ENCODE assay signal across 21 cellular contexts in genomic region chr12:47410862-47411261, GRCh38.
A peak's percentile ranks its signal among the peaks of the same experiment; 100 is the strongest.
DNase-seq lines count a peak whose midpoint lies in the region; ATAC-seq, FAIRE-seq and TF ChIP-seq lines count a peak whose summit lies in the region.
"Had no signal": no experiment of that assay in that cellular context is flagged by ENCODE, and none has a peak within 500 bp of the region (broad histone marks: within the 10 kb centered on the region; RNA-seq: fewer than 3 reads in every experiment).

No MANE protein-coding gene starts in this region.

- POLR2A ChIA-PET in activated CD4-positive, alpha-beta T cell treated with anti-CD3 and anti-CD28 coated beads for 36 hours (lab: Charles Lee): interaction anchor here (0.5 kb wide), 1 partner anchor 137 kb away, joined by 6 read pairs; no protein-coding TSS in a partner anchor
- POLR2A ChIA-PET in K562 (lab: Yijun Ruan, JAX): interaction anchor here (1.3 kb wide), 1 partner anchor 387 kb away, joined by 3 read pairs; no protein-coding TSS in a partner anchor

- 7% methylated on average over 3 of the region's 3 CpGs for WGBS in K562 (ENCODE audit: insufficient coverage, low coverage, missing lambda C conversion rate)
- WGBS in sigmoid colon, 2 donors: 87 to 93% methylated on average over 3 of the region's 3 CpGs

- H3K9me3 ChIP-seq in K562 (replicated peaks; ENCODE audit: control insufficient read depth, insufficient read depth, low read depth, low read length) (no peaks in the 10 kb centered on the region), sigmoid colon (no peaks in the 10 kb centered on the region)

- CTCF ChIA-PET in activated CD4-positive, alpha-beta T cell treated with anti-CD3 and anti-CD28 coated beads for 36 hours (lab: Charles Lee): interaction anchor here (1.1 to 4.7 kb wide), 4 partner anchors 8 to 276 kb away, joined by 3 to 27 read pairs (median 9); no protein-coding TSS in a partner anchor
- CTCF ChIA-PET in K562 (lab: Yijun Ruan, JAX; ENCODE audit: low intra/inter-chr PET ratio): no interaction called here

- no peak for TF ChIP-seq RAD21 in K562 (CRISPR knock-in tag; conservative IDR thresholded peaks at IDR 0.05 in 1 of 2, IDR thresholded peaks at IDR 0.05 in 1 of 2)

- no peaks in the 10 kb centered on the region for H3K36me3 ChIP-seq in K562 (ENCODE audit: control insufficient read depth, insufficient read depth, low read length)
- H3K36me3 ChIP-seq in sigmoid colon: no peaks in the 10 kb centered on the region

- H4K20me1 ChIP-seq in K562 (replicated peaks; ENCODE audit: control insufficient read depth, insufficient read depth, low read length): no peaks in the 10 kb centered on the region

- no TSS peak for BruUV-seq in K562 (replicated peaks; lab: Mats Ljungman, UMichigan)

- peaks cover 89% of the 10 kb centered on the region for H3K4me1 Mint-ChIP-seq in activated CD4-positive, alpha-beta T cell treated with anti-CD3 and anti-CD28 coated beads for 36 hours
- H3K4me1 Mint-ChIP-seq in activated naive CD4-positive, alpha-beta T cell treated with anti-CD3 and anti-CD28 coated beads, Interleukin-2, amount 50 U/mL, for 24 hours: peaks cover 90% of the 10 kb centered on the region

- TF ChIP-seq POLR2A in K562 (conservative IDR thresholded peaks at IDR 0.05): no peak
- no peak for TF ChIP-seq POLR2A in sigmoid colon (IDR thresholded peaks at IDR 0.05)

- H3K27ac ChIP-seq in K562 (ENCODE audit: extremely low read depth, low read depth, low read length) (no peak overlapping the region), sigmoid colon (peak overlapping the region in 3 of 4 donors; percentile 43 to 68 (median 66))
- H3K27ac ChIP-seq: 22Rv1 had no signal

- TF ChIP-seq EP300 in K562 (IDR thresholded peaks at IDR 0.05; ENCODE audit: low read length): no peak
- no peak for TF ChIP-seq EP300 in sigmoid colon (IDR thresholded peaks at IDR 0.05)

- peaks cover 0 to 4% of the 10 kb centered on the region in 2 experiments; a peak in 1 of 5 replicates for H3K27me3 ChIP-seq in K562 (ENCODE audit: control insufficient read depth in 2 of 2, insufficient read depth in 2 of 2, low read length in 2 of 2)
- no peaks in the 10 kb centered on the region for H3K27me3 ChIP-seq in sigmoid colon

- H3K4me1 ChIP-seq in K562 (replicated peaks in 1 of 2; ENCODE audit: control insufficient read depth in 2 of 2, insufficient read depth in 2 of 2, low read length in 2 of 2): no peaks in the 10 kb centered on the region
- H3K4me1 ChIP-seq in sigmoid colon: peaks cover 0 to 75% (median 56%) of the 10 kb centered on the region in 4 donors

- no peak for FAIRE-seq in K562 (lab: Jason Lieb, UNC)
- FAIRE-seq: H54, RCC 7860 had no signal

- no peak overlapping the region for H3K4me3 Mint-ChIP-seq in activated CD4-positive, alpha-beta T cell treated with anti-CD3 and anti-CD28 coated beads for 36 hours
- H3K4me3 Mint-ChIP-seq in activated naive CD4-positive, alpha-beta T cell treated with anti-CD3 and anti-CD28 coated beads, Interleukin-2, amount 50 U/mL, for 24 hours: peak overlapping the region; percentile 13

- in situ Hi-C loops in K562 (cut with MboI): no loop called here

- H3K4me3 ChIP-seq in K562 (no peak overlapping the region), sigmoid colon (no peak overlapping the region)

- H3K27ac Mint-ChIP-seq in activated CD4-positive, alpha-beta T cell treated with anti-CD3 and anti-CD28 coated beads for 36 hours: peak overlapping the region; percentile 62
- H3K27ac Mint-ChIP-seq in activated naive CD4-positive, alpha-beta T cell treated with anti-CD3 and anti-CD28 coated beads, Interleukin-2, amount 50 U/mL, for 24 hours: peak overlapping the region; percentile 83
- peak overlapping the region in 1 of 2 donors; percentile 99 for H3K27ac Mint-ChIP-seq in activated naive CD4-positive, alpha-beta T cell treated with anti-CD3 and anti-CD28 coated beads, Interleukin-2, amount 50 U/mL, for 72 hours

- H3K79me2 ChIP-seq in K562 (ENCODE audit: control insufficient read depth, insufficient read depth, low read length): no peaks in the 10 kb centered on the region

- no peak overlapping the region for H2AFZ ChIP-seq in K562 (ENCODE audit: low read depth, low read length)

- no peak overlapping the region for H3K9ac ChIP-seq in K562 (ENCODE audit: insufficient read depth in 1 of 2, low read depth in 2 of 2, low read length in 2 of 2)

- H3K9me3 Mint-ChIP-seq in activated CD4-positive, alpha-beta T cell treated with anti-CD3 and anti-CD28 coated beads for 36 hours (ENCODE audit: low read depth): peaks cover 6% of the 10 kb centered on the region
- H3K9me3 Mint-ChIP-seq in activated naive CD4-positive, alpha-beta T cell treated with anti-CD3 and anti-CD28 coated beads, Interleukin-2, amount 50 U/mL, for 24 hours: no peaks in the 10 kb centered on the region
- peaks cover 9 to 18% of the 10 kb centered on the region in 2 donors for H3K9me3 Mint-ChIP-seq in activated naive CD4-positive, alpha-beta T cell treated with anti-CD3 and anti-CD28 coated beads, Interleukin-2, amount 50 U/mL, for 72 hours

- DNase-seq in activated CD4-positive, alpha-beta T cell treated with anti-CD3 and anti-CD28 coated beads for 36 hours: no peak
- no peak for DNase-seq in activated CD4-positive, alpha-beta T cell treated with anti-CD3 and anti-CD28 coated beads for 48 hours
- no peak for DNase-seq in activated naive CD4-positive, alpha-beta T cell treated with anti-CD3 and anti-CD28 coated beads, Interleukin-2, amount 50 U/mL, for 72 hours (ENCODE audit: low spot score in 2 of 2)
- DNase-seq in K562 (ENCODE audit: extremely low read depth in 1 of 4, low spot score in 3 of 4) (no peak), sigmoid colon (no peak), GDM1 (lab: John Stamatoyannopoulos, UW) (no peak), posterior vena cava (ENCODE audit: low spot score) (no peak)
- DNase-seq: ACHN, C1 segment of cervical spinal cord, EL, MM.1S, NCI-H1048, NCI-H1417 treated with DMSO at 0.1 percent for 48 hours, NCI-H187, NCI-H446 treated with DMSO at 0.1 percent for 48 hours, NCI-H526 treated with DMSO at 0.1 percent for 48 hours, OCI-M1 had no signal

- no peak overlapping the region for H3K4me2 ChIP-seq in K562 (ENCODE audit: insufficient read depth, low read length)

- ATAC-seq in activated CD4-positive, alpha-beta T cell treated with anti-CD3 and anti-CD28 coated beads for 36 hours: no peak
- no peak for ATAC-seq in activated naive CD4-positive, alpha-beta T cell treated with anti-CD3 and anti-CD28 coated beads, Interleukin-2, amount 50 U/mL, for 72 hours
- ATAC-seq in K562: no peak

- no peak for TF ChIP-seq CTCF in K562 (IDR thresholded peaks at IDR 0.05 in 2 of 3, conservative IDR thresholded peaks at IDR 0.05 in 1 of 3; ENCODE audit: insufficient read depth in 2 of 3, low read depth in 1 of 3, low read length in 3 of 3)
- TF ChIP-seq CTCF in sigmoid colon (IDR thresholded peaks at IDR 0.05): no peak

- H3K36me3 Mint-ChIP-seq in activated CD4-positive, alpha-beta T cell treated with anti-CD3 and anti-CD28 coated beads for 36 hours (ENCODE audit: low read depth): peaks cover 6% of the 10 kb centered on the region
- no peaks in the 10 kb centered on the region for H3K36me3 Mint-ChIP-seq in activated naive CD4-positive, alpha-beta T cell treated with anti-CD3 and anti-CD28 coated beads, Interleukin-2, amount 50 U/mL, for 24 hours
- H3K36me3 Mint-ChIP-seq in activated naive CD4-positive, alpha-beta T cell treated with anti-CD3 and anti-CD28 coated beads, Interleukin-2, amount 50 U/mL, for 72 hours: peaks cover 24% of the 10 kb centered on the region in 2 donors

- H3K27me3 Mint-ChIP-seq in activated CD4-positive, alpha-beta T cell treated with anti-CD3 and anti-CD28 coated beads for 36 hours: no peaks in the 10 kb centered on the region
- H3K27me3 Mint-ChIP-seq in activated naive CD4-positive, alpha-beta T cell treated with anti-CD3 and anti-CD28 coated beads, Interleukin-2, amount 50 U/mL, for 24 hours: no peaks in the 10 kb centered on the region

- no peaks in the 10 kb centered on the region for H3K9me1 ChIP-seq in K562 (ENCODE audit: control insufficient read depth, insufficient read depth, low read length)

- intact Hi-C loops in activated CD4-positive, alpha-beta T cell treated with anti-CD3 and anti-CD28 coated beads for 36 hours (cut with DNase I, micrococcal nuclease): loop anchor here in 1 of 2 experiments (5.0 kb wide), 1 partner anchor 379 kb away; no protein-coding TSS in a partner anchor
- intact Hi-C loops in K562 (cut with micrococcal nuclease): no loop called here
- intact Hi-C loops in sigmoid colon (cut with DNase I): loop anchor here (10.0 kb wide), 1 partner anchor 274 kb away; no protein-coding TSS in a partner anchor
- intact Hi-C loops in posterior vena cava (cut with DNase I): no loop called here

TF ChIP-seq in K562, 482 proteins besides CTCF, POLR2A, EP300 and RAD21:
- TF ChIP-seq MCM7 (IDR thresholded peaks at IDR 0.05): no peak
- peak; percentile 27; the same call in 1 of the 2 replicates for TF ChIP-seq ZNF24 (IDR thresholded peaks at IDR 0.05)
